In genomic region chr1:154183045-154183968, GRCh38 we compare ENCODE assay signal across 8 cellular contexts. TPM values are rescaled to one million over a fixed set of nuclear protein-coding genes. Genes with fewer than 3 reads are reported as not detected.
A peak's percentile ranks its signal among the peaks of the same experiment; 100 is the strongest.
DNase-seq lines count a peak whose midpoint lies in the region; ATAC-seq, FAIRE-seq and TF ChIP-seq lines count a peak whose summit lies in the region.

No MANE protein-coding gene starts in this region.

- H3K9me3 ChIP-seq in SU-DHL-6 (ENCODE audit: insufficient read depth, low read length) (no peaks in the 10 kb centered on the region), pancreas (no peaks in the 10 kb centered on the region), tibial artery (no peaks in the 10 kb centered on the region)

- H3F3A ChIP-seq in SU-DHL-6 (ENCODE audit: insufficient read depth) = no peaks in the 10 kb centered on the region

- H3K27me3 Mint-ChIP-seq in activated naive CD8-positive, alpha-beta T cell treated with anti-CD3 and anti-CD28 coated beads, Interleukin-2, amount 50 U/mL, for 24 hours = no peaks in the 10 kb centered on the region

- intact Hi-C loops in Right ventricle myocardium superior (cut with DNase I) (no loop called here), pancreas (cut with DNase I) (no loop called here), tibial artery (cut with DNase I; ENCODE audit: low total_unique reads) (no loop called here)

- peak overlapping the region; percentile 94 for H3K9ac ChIP-seq in SU-DHL-6 (ENCODE audit: low read length)

- peaks cover 37% of the 10 kb centered on the region for H3K36me3 Mint-ChIP-seq in activated naive CD8-positive, alpha-beta T cell treated with anti-CD3 and anti-CD28 coated beads, Interleukin-2, amount 50 U/mL, for 24 hours (ENCODE audit: low read depth)

- 6 to 14% methylated on average over 35 to 44 of the region's 44 CpGs for WGBS in pancreas, 2 donors

- H3K4me1 ChIP-seq in pancreas (peaks cover 23 to 45% (median 41%) of the 10 kb centered on the region in 3 donors), tibial artery (peaks cover 0 to 40% (median 37%) of the 10 kb centered on the region in 4 donors)

- H3K9me2 ChIP-seq in SU-DHL-6 (replicated peaks; ENCODE audit: insufficient read depth, low read length) = no peaks in the 10 kb centered on the region

- TF ChIP-seq CTCF in GM12864 (IDR thresholded peaks at IDR 0.05; ENCODE audit: low read depth, low read length, missing control alignments) (no peak), SU-DHL-6 (IDR thresholded peaks at IDR 0.05; ENCODE audit: insufficient read depth, low read length, poor library complexity, severe bottlenecking) (no peak), pancreas (IDR thresholded peaks at IDR 0.05) (no peak), tibial artery (IDR thresholded peaks at IDR 0.05) (peak in 1 of 2 experiments; percentile 24)

- DNase-seq in GM12864 (ENCODE audit: low read depth) (peak; percentile 78), NCI-H1417 (lab: John Stamatoyannopoulos, UW) (peak; percentile 97 to 100 (median 99)), Right ventricle myocardium superior (peak; percentile 97), pancreas (peak; percentile 96 to 99 (median 98)), tibial artery (peak; percentile 95 to 97)
- peak; percentile 97 for DNase-seq in activated naive CD8-positive, alpha-beta T cell treated with anti-CD3 and anti-CD28 coated beads, Interleukin-2, amount 50 U/mL, for 24 hours

- ATAC-seq in HG02678 (IDR thresholded peaks at IDR 0.05; ENCODE audit: unreplicated experiment) = peak; percentile 81
- peak; percentile 81 for ATAC-seq in activated naive CD8-positive, alpha-beta T cell treated with anti-CD3 and anti-CD28 coated beads, Interleukin-2, amount 50 U/mL, for 24 hours
- peak; percentile 98 for ATAC-seq in Right ventricle myocardium superior (ENCODE audit: poor library complexity)
- peak; percentile 88 to 95 (median 94) for ATAC-seq in pancreas

- peak overlapping the region; percentile 100 for H3K4me3 Mint-ChIP-seq in activated naive CD8-positive, alpha-beta T cell treated with anti-CD3 and anti-CD28 coated beads, Interleukin-2, amount 50 U/mL, for 24 hours

- peak overlapping the region; percentile 99 for H3K27ac Mint-ChIP-seq in activated naive CD8-positive, alpha-beta T cell treated with anti-CD3 and anti-CD28 coated beads, Interleukin-2, amount 50 U/mL, for 24 hours

- peak overlapping the region; percentile 44 for H2AFZ ChIP-seq in SU-DHL-6 (ENCODE audit: low read depth, low read length, severe bottlenecking)

- H3K27me3 ChIP-seq in SU-DHL-6 (ENCODE audit: low read length) (no peaks in the 10 kb centered on the region), pancreas (no peaks in the 10 kb centered on the region), tibial artery (no peaks in the 10 kb centered on the region)

- H3K4me2 ChIP-seq in SU-DHL-6 (ENCODE audit: low read depth, low read length, poor library complexity, severe bottlenecking) = peak overlapping the region; percentile 90

- H4K20me1 ChIP-seq in SU-DHL-6 (ENCODE audit: low read depth, low read length) = peaks cover 22% of the 10 kb centered on the region

- H3K27ac ChIP-seq in SU-DHL-6 (ENCODE audit: low read depth, low read length) = peak overlapping the region; percentile 67
- peak overlapping the region; percentile 70 to 90 (median 80) for H3K27ac ChIP-seq in pancreas
- peak overlapping the region; percentile 82 to 86 for H3K27ac ChIP-seq in tibial artery

- H3K36me3 ChIP-seq in SU-DHL-6 (ENCODE audit: low read length) = 0 out of 2 replicates have a peak, but pooled peaks cover 5% of the 10 kb centered on the region
- no peaks in the 10 kb centered on the region for H3K36me3 ChIP-seq in pancreas
- H3K36me3 ChIP-seq in tibial artery = no peaks in the 10 kb centered on the region

- H3K4me3 ChIP-seq in GM12864 (ENCODE audit: low read depth, low read length) (peak overlapping the region; percentile 91), SU-DHL-6 (ENCODE audit: insufficient read depth, low read length, poor library complexity, severe bottlenecking) (peak overlapping the region; percentile 97), pancreas (peak overlapping the region; percentile 56 to 96 (median 78)), tibial artery (peak overlapping the region; percentile 82 to 93)

- H3K79me2 ChIP-seq in SU-DHL-6 (ENCODE audit: insufficient read depth, low read length) = peaks cover 46% of the 10 kb centered on the region

- H3K9me3 Mint-ChIP-seq in activated naive CD8-positive, alpha-beta T cell treated with anti-CD3 and anti-CD28 coated beads, Interleukin-2, amount 50 U/mL, for 24 hours = no peaks in the 10 kb centered on the region

- no peak for FAIRE-seq in pancreas (lab: Jason Lieb, UNC)

- H3K4me1 Mint-ChIP-seq in activated naive CD8-positive, alpha-beta T cell treated with anti-CD3 and anti-CD28 coated beads, Interleukin-2, amount 50 U/mL, for 24 hours = peaks cover 49% of the 10 kb centered on the region

RNA-seq across cellular contexts. Expression of gene TPM3, which starts 8.6 kb away (rescaled TPM):
- 80.9 TPM for total RNA-seq in Right ventricle myocardium superior
- 100 to 1,000 TPM in 2 of 6 donors, 10 to 100 TPM in 4; 49.0 to 158 (median 90.2) TPM for total RNA-seq in pancreas
- 100 to 1,000 TPM in 1 of 2 donors, 10 to 100 TPM in 1; 47.7 to 116 TPM for polyA plus RNA-seq in pancreas

RNA-seq across cellular contexts. Expression of gene CFAP141, which starts 22.8 kb away (rescaled TPM):
- total RNA-seq in Right ventricle myocardium superior (not detected), pancreas (not detected)
- polyA plus RNA-seq in pancreas = under 1 TPM in 1 of 2 donors, not detected in 1; 0.52 TPM

RNA-seq across cellular contexts. Expression of gene NUP210L, which starts 28.4 kb away (rescaled TPM):
- total RNA-seq in Right ventricle myocardium superior (0.43 TPM), pancreas (under 1 TPM in 3 of 6 donors, not detected in 3; 0.04 to 0.06 (median 0.06) TPM)
- polyA plus RNA-seq in pancreas = under 1 TPM in 1 of 2 donors, not detected in 1; 0.02 TPM

RNA-seq across cellular contexts. Expression of gene UBAP2L, which starts 37.4 kb away (rescaled TPM):
- total RNA-seq in Right ventricle myocardium superior = 91.2 TPM
- total RNA-seq in pancreas = 10 to 100 TPM; 32.7 to 69.8 (median 46.9) TPM
- 10 to 100 TPM; 50.5 to 58.1 TPM for polyA plus RNA-seq in pancreas

Comparison
In these comparisons a context has a peak if more than half of its experiments do, and no peak if none do; other contexts are left out.
1. Peak in every context shown above with its lines: DNase-seq, ATAC-seq, H3K4me3 ChIP-seq and H3K27ac ChIP-seq.